In genomic region chr7:94374721-94375120, GRCh38 we compare ENCODE assay signal across 11 cellular contexts. TPM values are rescaled to one million over a fixed set of nuclear protein-coding genes. Genes with fewer than 3 reads are reported as not detected.
A peak's percentile ranks its signal among the peaks of the same experiment; 100 is the strongest.
DNase-seq lines count a peak whose midpoint lies in the region; FAIRE-seq and TF ChIP-seq lines count a peak whose summit lies in the region.
"Had no signal": no experiment of that assay in that cellular context is flagged by ENCODE, and none has a peak within 500 bp of the region (broad histone marks: within the 10 kb centered on the region; RNA-seq: fewer than 3 reads in every experiment).

No MANE protein-coding gene starts in this region.

- WGBS in prostate gland: 38% methylated on average over 3 of the region's 3 CpGs

- no peaks in the 10 kb centered on the region for H3K4me1 ChIP-seq in prostate gland (replicated peaks)

- H3K27ac ChIP-seq in prostate gland (peak overlapping the region; percentile 50 to 65), dorsolateral prefrontal cortex (peak overlapping the region in 13 of 59 donors; percentile 9 to 78 (median 47))

- H3K27me3 ChIP-seq in prostate gland (replicated peaks; ENCODE audit: insufficient read depth): no peaks in the 10 kb centered on the region
- peaks cover 0 to 4% (median 0%) of the 10 kb centered on the region in 45 donors for H3K27me3 ChIP-seq in dorsolateral prefrontal cortex

- TF ChIP-seq CTCF in AG04449 (IDR thresholded peaks at IDR 0.05; ENCODE audit: insufficient read depth, low read length, missing control alignments) (no peak), fibroblast of villous mesenchyme (IDR thresholded peaks at IDR 0.05; ENCODE audit: insufficient read depth, low read depth, low read length) (no peak), prostate gland (IDR thresholded peaks at IDR 0.05) (no peak), dorsolateral prefrontal cortex (IDR thresholded peaks at IDR 0.05 in 54 of 56, conservative IDR thresholded peaks at IDR 0.05 in 2 of 56; ENCODE audit: low read depth in 1 of 56, partially characterized antibody in 56 of 56) (no peak)

- DNase-seq in AG04449 (ENCODE audit: low read depth, low spot score): no peak
- DNase-seq in fibroblast of villous mesenchyme (ENCODE audit: low read depth): peak; percentile 38
- DNase-seq in prostate gland (ENCODE audit: low spot score): no peak
- no peak for DNase-seq in NCI-H1417 treated with DMSO at 0.1 percent for 48 hours (lab: John Stamatoyannopoulos, UW)
- no peak for DNase-seq in NCI-H146 (lab: John Stamatoyannopoulos, UW)
- DNase-seq in GDM1 (lab: John Stamatoyannopoulos, UW): no peak
- no peak for DNase-seq in dorsolateral prefrontal cortex
- DNase-seq: CD4-positive, alpha-beta T cell; NCI-H2029 treated with DMSO at 0.1 percent for 48 hours; stimulated activated CD4-positive, alpha-beta T cell treated with anti-CD3 and anti-CD28 coated beads, Interleukin-4, amount 100 ng/mL, for 1 hour had no signal

- CTCF ChIA-PET in AG04449 (lab: Yijun Ruan, JAX): interaction anchor here (0.7 to 6.2 kb wide), 10 partner anchors 9 to 85 kb away, joined by 3 to 34 read pairs (median 5); partner anchors contain the start of gene COL1A2

- FAIRE-seq in TTC549 (lab: Jason Lieb, UNC): peak; percentile 15

- H3K36me3 ChIP-seq in prostate gland: no peaks in the 10 kb centered on the region

- H3K4me3 ChIP-seq in AG04449 (ENCODE audit: low read depth, low read length) (peak overlapping the region; percentile 43), fibroblast of villous mesenchyme (ENCODE audit: low read depth, low read length) (peak overlapping the region; percentile 55), prostate gland (no peak overlapping the region), dorsolateral prefrontal cortex (peak overlapping the region in 1 of 59 donors; percentile 26)

- intact Hi-C loops in prostate gland (cut with DNase I): loop anchor here (2.0 kb wide), 2 partner anchors 20 to 78 kb away; partner anchors contain the start of gene COL1A2
- intact Hi-C loops in dorsolateral prefrontal cortex (cut with DNase I): no loop called here

- TF ChIP-seq POLR2A in prostate gland (IDR thresholded peaks at IDR 0.05): no peak

- no peaks in the 10 kb centered on the region for H3K9me3 ChIP-seq in prostate gland

- POLR2A ChIA-PET in AG04449 (lab: Yijun Ruan, JAX): interaction anchor here (0.9 to 5.0 kb wide), 17 partner anchors 14 to 78 kb away, joined by 3 to 109 read pairs (median 7); partner anchors contain the start of gene COL1A2

RNA-seq across cellular contexts. Expression of gene COL1A2, which starts 20.0 kb away (rescaled TPM):
- total RNA-seq in fibroblast of villous mesenchyme (2,828 and 5,152 TPM in 2 replicates), prostate gland (100 to 1,000 TPM in 1 of 2 donors, 10 to 100 TPM in 1; 51.2 to 805 TPM), dorsolateral prefrontal cortex (10 to 100 TPM in 55 of 120 experiments, 1 to 10 TPM in 65; 2.1 to 73.5 (median 9.3) TPM)

Comparison
In these comparisons a context has a peak if more than half of its experiments do, and no peak if none do; other contexts are left out.
1. H3K4me3 ChIP-seq: peak in AG04449 (single experiment) and fibroblast of villous mesenchyme (single experiment); none in prostate gland (0 of 2).